Comparison of ENCODE assay signal across 8 cellular contexts in genomic region chr7:27095050-27095896, GRCh38. TPM values are rescaled to one million over a fixed set of nuclear protein-coding genes. Genes with fewer than 3 reads are reported as not detected.
A peak's percentile ranks its signal among the peaks of the same experiment; 100 is the strongest.
DNase-seq lines count a peak whose midpoint lies in the region; ATAC-seq and TF ChIP-seq lines count a peak whose summit lies in the region.

No MANE protein-coding gene starts in this region.

- peaks cover 77% of the 10 kb centered on the region for H3K27me3 Mint-ChIP-seq in CD4-positive, CD25-positive, alpha-beta regulatory T cell
- H3K27me3 Mint-ChIP-seq in activated CD4-positive, alpha-beta T cell treated with anti-CD3 and anti-CD28 coated beads, Interleukin-2, amount 10 ng/mL, durations not matched to agents 7 days and 5 days: peaks cover 92% of the 10 kb centered on the region

- H3K9me3 ChIP-seq in CD4-positive, CD25-positive, alpha-beta regulatory T cell (ENCODE audit: control insufficient read depth in 2 of 2, low read length in 2 of 2): no peaks in the 10 kb centered on the region
- H3K9me3 ChIP-seq in iPS-18c (ENCODE audit: control insufficient read depth, insufficient read depth, low read length) (peaks cover 2% of the 10 kb centered on the region), thoracic aorta (no peaks in the 10 kb centered on the region)

- peaks cover 12% of the 10 kb centered on the region for H3K36me3 Mint-ChIP-seq in CD4-positive, CD25-positive, alpha-beta regulatory T cell
- H3K36me3 Mint-ChIP-seq in activated CD4-positive, alpha-beta T cell treated with anti-CD3 and anti-CD28 coated beads, Interleukin-2, amount 10 ng/mL, durations not matched to agents 7 days and 5 days (ENCODE audit: low read depth): peaks cover 11% of the 10 kb centered on the region

- H3K27me3 ChIP-seq in CD4-positive, CD25-positive, alpha-beta regulatory T cell (ENCODE audit: control insufficient read depth, insufficient read depth, low read length): peaks cover 26% of the 10 kb centered on the region
- H3K27me3 ChIP-seq in thoracic aorta (replicated peaks; ENCODE audit: insufficient read depth): no peaks in the 10 kb centered on the region

- TF ChIP-seq CTCF in thoracic aorta (IDR thresholded peaks at IDR 0.05): no peak

- peak overlapping the region; percentile 45 to 88 (median 48) for H3K27ac Mint-ChIP-seq in CD4-positive, CD25-positive, alpha-beta regulatory T cell
- H3K27ac Mint-ChIP-seq in activated CD4-positive, alpha-beta T cell treated with anti-CD3 and anti-CD28 coated beads, Interleukin-2, amount 10 ng/mL, durations not matched to agents 7 days and 5 days: peak overlapping the region; percentile 33

- peak overlapping the region; percentile 94 to 98 (median 94) for H3K4me3 Mint-ChIP-seq in CD4-positive, CD25-positive, alpha-beta regulatory T cell
- H3K4me3 Mint-ChIP-seq in activated CD4-positive, alpha-beta T cell treated with anti-CD3 and anti-CD28 coated beads, Interleukin-2, amount 10 ng/mL, durations not matched to agents 7 days and 5 days: peak overlapping the region; percentile 82

- H3K4me1 Mint-ChIP-seq in CD4-positive, CD25-positive, alpha-beta regulatory T cell: peaks cover 11 to 47% (median 18%) of the 10 kb centered on the region in 4 donors
- peaks cover 29% of the 10 kb centered on the region for H3K4me1 Mint-ChIP-seq in activated CD4-positive, alpha-beta T cell treated with anti-CD3 and anti-CD28 coated beads, Interleukin-2, amount 10 ng/mL, durations not matched to agents 7 days and 5 days

- no peak overlapping the region for H3K27ac ChIP-seq in CD4-positive, CD25-positive, alpha-beta regulatory T cell (ENCODE audit: insufficient read depth, low read length, poor library complexity, severe bottlenecking)
- H3K27ac ChIP-seq in thoracic aorta: no peak overlapping the region

- peak in 2 of 3 donors; percentile 11 to 13 for DNase-seq in CD4-positive, CD25-positive, alpha-beta regulatory T cell
- no peak for DNase-seq in activated CD4-positive, alpha-beta T cell treated with anti-CD3 and anti-CD28 coated beads, Interleukin-2, amount 10 ng/mL, durations not matched to agents 7 days and 5 days
- no peak for DNase-seq in thoracic aorta (ENCODE audit: low spot score)
- DNase-seq in HCEC 1CT: no peak
- DNase-seq in GOT3 (lab: John Stamatoyannopoulos, UW): no peak

- CTCF ChIA-PET in activated CD4-positive, alpha-beta T cell treated with anti-CD3 and anti-CD28 coated beads, Interleukin-2, amount 10 ng/mL, durations not matched to agents 7 days and 5 days (lab: Charles Lee): interaction anchor here (0.6 to 1.6 kb wide), 5 partner anchors 11 to 413 kb away, joined by 3 to 4 read pairs (median 3); no protein-coding TSS in a partner anchor

- ATAC-seq in CD4-positive, CD25-positive, alpha-beta regulatory T cell (ENCODE audit: low read depth in 2 of 2): peak; percentile 11 to 17
- ATAC-seq in HG02763 (IDR thresholded peaks at IDR 0.05; ENCODE audit: unreplicated experiment) (peak; percentile 17), thoracic aorta (ENCODE audit: insufficient number of reproducible peaks, low FRiP score, low read depth) (no peak), HG02678 (IDR thresholded peaks at IDR 0.05; ENCODE audit: unreplicated experiment) (no peak)

- no peaks in the 10 kb centered on the region for H3K36me3 ChIP-seq in CD4-positive, CD25-positive, alpha-beta regulatory T cell (ENCODE audit: control insufficient read depth, insufficient read depth, low read length)
- no peaks in the 10 kb centered on the region for H3K36me3 ChIP-seq in thoracic aorta

- POLR2A ChIA-PET in activated CD4-positive, alpha-beta T cell treated with anti-CD3 and anti-CD28 coated beads, Interleukin-2, amount 10 ng/mL, durations not matched to agents 7 days and 5 days (lab: Charles Lee): no interaction called here

- peaks cover 23% of the 10 kb centered on the region for H3K4me1 ChIP-seq in CD4-positive, CD25-positive, alpha-beta regulatory T cell (ENCODE audit: control insufficient read depth, insufficient read depth, low read length, poor library complexity, severe bottlenecking)
- peaks cover 8 to 31% of the 10 kb centered on the region in 2 donors for H3K4me1 ChIP-seq in thoracic aorta (ENCODE audit: control insufficient read depth in 1 of 2, low read depth in 2 of 2)

- H3K4me3 ChIP-seq in CD4-positive, CD25-positive, alpha-beta regulatory T cell (ENCODE audit: low read depth, low read length): peak overlapping the region; percentile 71
- H3K4me3 ChIP-seq in iPS-18c (ENCODE audit: insufficient read depth, low read depth, low read length): peak overlapping the region; percentile 63; the same call in 1 of the 2 replicates
- H3K4me3 ChIP-seq in thoracic aorta: peak overlapping the region; percentile 99

- peaks cover 0 to 6% (median 0%) of the 10 kb centered on the region in 7 donors for H3K9me3 Mint-ChIP-seq in CD4-positive, CD25-positive, alpha-beta regulatory T cell
- H3K9me3 Mint-ChIP-seq in activated CD4-positive, alpha-beta T cell treated with anti-CD3 and anti-CD28 coated beads, Interleukin-2, amount 10 ng/mL, durations not matched to agents 7 days and 5 days: no peaks in the 10 kb centered on the region

RNA-seq across cellular contexts. Expression of gene HOXA1, which starts 0.5 kb away (rescaled TPM):
- total RNA-seq in CD4-positive, CD25-positive, alpha-beta regulatory T cell: 1.4 TPM
- 1 to 10 TPM in 1 of 4 donors, under 1 TPM in 3; 0.49 to 1.1 (median 0.68) TPM for polyA plus RNA-seq in CD4-positive, CD25-positive, alpha-beta regulatory T cell
- under 1 TPM; 0.22 to 0.58 TPM for total RNA-seq in activated CD4-positive, alpha-beta T cell treated with anti-CD3 and anti-CD28 coated beads, Interleukin-2, amount 10 ng/mL, durations not matched to agents 7 days and 5 days
- total RNA-seq in thoracic aorta: 1 to 10 TPM in 1 of 2 donors, not detected in 1; 3.1 TPM

RNA-seq across cellular contexts. Expression of gene HOXA2, which starts 7.2 kb away (rescaled TPM):
- total RNA-seq in CD4-positive, CD25-positive, alpha-beta regulatory T cell: not detected
- under 1 TPM in 2 of 4 donors, not detected in 2; 0.11 to 0.31 TPM for polyA plus RNA-seq in CD4-positive, CD25-positive, alpha-beta regulatory T cell
- not detected for total RNA-seq in activated CD4-positive, alpha-beta T cell treated with anti-CD3 and anti-CD28 coated beads, Interleukin-2, amount 10 ng/mL, durations not matched to agents 7 days and 5 days
- 1 to 10 TPM; 3.4 to 4.6 TPM for total RNA-seq in thoracic aorta

RNA-seq across cellular contexts. Expression of gene HOXA4, which starts 35.3 kb away (rescaled TPM):
- total RNA-seq in CD4-positive, CD25-positive, alpha-beta regulatory T cell: not detected
- polyA plus RNA-seq in CD4-positive, CD25-positive, alpha-beta regulatory T cell: under 1 TPM in 2 of 4 donors, not detected in 2; 0.13 to 0.18 TPM
- total RNA-seq in activated CD4-positive, alpha-beta T cell treated with anti-CD3 and anti-CD28 coated beads, Interleukin-2, amount 10 ng/mL, durations not matched to agents 7 days and 5 days: under 1 TPM in 1 of 2 experiments, not detected in 1; 0.25 TPM
- total RNA-seq in thoracic aorta: 1 to 10 TPM; 3.7 to 6.1 TPM

RNA-seq across cellular contexts. Expression of gene HOXA5, which starts 48.2 kb away (rescaled TPM):
- total RNA-seq in CD4-positive, CD25-positive, alpha-beta regulatory T cell: not detected
- polyA plus RNA-seq in CD4-positive, CD25-positive, alpha-beta regulatory T cell: not detected
- total RNA-seq in activated CD4-positive, alpha-beta T cell treated with anti-CD3 and anti-CD28 coated beads, Interleukin-2, amount 10 ng/mL, durations not matched to agents 7 days and 5 days: not detected
- 1 to 10 TPM in 1 of 2 donors, under 1 TPM in 1; 0.35 to 1.2 TPM for total RNA-seq in thoracic aorta

RNA-seq across cellular contexts. Expression of gene HOXA6, which starts 52.3 kb away (rescaled TPM):
- total RNA-seq in CD4-positive, CD25-positive, alpha-beta regulatory T cell: not detected
- polyA plus RNA-seq in CD4-positive, CD25-positive, alpha-beta regulatory T cell: not detected
- total RNA-seq in activated CD4-positive, alpha-beta T cell treated with anti-CD3 and anti-CD28 coated beads, Interleukin-2, amount 10 ng/mL, durations not matched to agents 7 days and 5 days: not detected
- not detected for total RNA-seq in thoracic aorta

Comparison
In these comparisons a context has a peak if more than half of its experiments do, and no peak if none do; other contexts are left out.
1. ATAC-seq: peak in CD4-positive, CD25-positive, alpha-beta regulatory T cell (2 of 2) and HG02763 (single experiment); none in thoracic aorta (single experiment) and HG02678 (single experiment).
2. DNase-seq: peak in CD4-positive, CD25-positive, alpha-beta regulatory T cell (2 of 3); none in activated CD4-positive, alpha-beta T cell treated with anti-CD3 and anti-CD28 coated beads, Interleukin-2, amount 10 ng/mL, durations not matched to agents 7 days and 5 days (single experiment), thoracic aorta (single experiment), HCEC 1CT (single experiment) and GOT3 (single experiment).
3. Peak in every context shown above with its lines, with median percentiles within 50 percentile points of each other: H3K4me3 ChIP-seq.